In the genomic region with DNA sequence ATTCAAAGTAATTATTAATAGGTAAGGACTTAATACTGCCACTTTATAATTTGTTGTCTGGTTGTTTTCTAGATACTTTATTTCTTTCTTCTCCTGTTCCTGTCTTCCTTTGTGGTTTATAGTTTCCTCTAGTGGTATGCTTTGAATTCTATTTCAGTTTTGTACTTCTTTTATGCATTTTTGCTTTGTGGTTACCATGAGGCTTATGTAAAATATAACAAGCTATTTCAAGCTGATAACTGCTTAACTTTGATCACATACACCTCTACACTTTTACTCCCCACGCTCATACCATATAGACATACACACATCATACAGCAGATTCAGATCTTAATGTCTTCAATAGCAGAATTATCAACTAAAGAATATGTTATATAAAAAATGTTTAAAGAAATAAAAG, we compare ENCODE assay signal across 8 cellular contexts.
"Had no signal": no experiment of that assay in that cellular context is flagged by ENCODE, and none has a peak within 500 bp of the region (broad histone marks: within the 10 kb centered on the region; RNA-seq: fewer than 3 reads in every experiment).

No MANE protein-coding gene starts in this region.

- H3K4me3 ChIP-seq: GM23338 had no signal

- DNase-seq: H9, HCEC 1CT, IMR-90, KBM-7 had no signal

- H3K4me1 Mint-ChIP-seq: GM23338, H9 had no signal

- ATAC-seq: GM23338 had no signal

- H2AFZ ChIP-seq: GM23338 had no signal

- H3K27ac Mint-ChIP-seq: GM23338, H9 had no signal

- H3K4me2 ChIP-seq: GM23338 had no signal

- H3K4me3 Mint-ChIP-seq: GM23338, H9 had no signal

- FAIRE-seq: H1, H54, HTR-8/SVneo had no signal
